In the genomic region with DNA sequence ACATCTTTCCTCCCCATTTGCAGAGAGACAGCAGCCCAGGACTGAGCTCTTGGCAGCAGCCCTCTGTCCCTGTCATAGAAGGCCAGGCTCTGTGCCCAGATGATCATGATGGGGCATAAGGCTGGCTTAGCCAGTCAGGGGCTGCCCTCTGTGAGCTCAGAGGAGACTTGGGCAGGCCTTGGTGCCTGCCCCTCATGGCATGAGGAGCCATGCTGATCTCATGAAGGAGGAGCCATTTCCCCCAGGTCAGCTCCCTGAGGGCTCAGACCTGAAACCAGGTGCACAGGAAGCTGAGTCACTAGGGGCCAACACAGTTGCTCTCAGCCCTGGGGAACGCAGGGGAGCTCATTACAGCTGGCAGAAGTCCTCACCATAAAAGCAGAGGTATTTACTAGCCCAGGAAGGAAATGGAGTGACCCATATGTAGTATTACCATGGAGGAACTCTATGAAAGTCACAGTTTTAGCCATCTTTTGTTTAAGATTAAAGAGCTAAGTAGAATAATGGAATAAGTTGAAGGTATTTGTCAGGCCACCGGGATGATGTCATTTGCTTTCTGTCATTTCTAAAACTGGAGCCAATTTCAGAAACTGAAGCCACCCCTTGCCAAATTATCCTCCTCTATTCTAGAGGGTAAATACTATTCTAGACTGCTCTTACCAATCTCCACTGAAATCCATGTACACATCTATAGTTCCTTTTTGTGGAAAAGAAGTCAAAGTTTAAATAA, we compare ENCODE assay signal across 8 cellular contexts.
DNase-seq lines count a peak whose midpoint lies in the region; ATAC-seq, FAIRE-seq and TF ChIP-seq lines count a peak whose summit lies in the region.

No MANE protein-coding gene starts in this region.

- no peak for TF ChIP-seq CTCF in kidney epithelial cell (IDR thresholded peaks at IDR 0.05; ENCODE audit: insufficient read depth, low read length, poor library complexity, severe bottlenecking)
- TF ChIP-seq CTCF in Peyer's patch (IDR thresholded peaks at IDR 0.05) = no peak

- H3K27ac ChIP-seq in Peyer's patch (no peak overlapping the region), small intestine (ENCODE audit: low read depth in 1 of 2, low read length in 1 of 2) (no peak overlapping the region)

- no peaks in the 10 kb centered on the region for H3K9me3 ChIP-seq in Peyer's patch
- no peaks in the 10 kb centered on the region for H3K9me3 ChIP-seq in small intestine (ENCODE audit: control insufficient read depth, low read depth)

- no peak for TF ChIP-seq POLR2A in Peyer's patch (IDR thresholded peaks at IDR 0.05)

- H3K36me3 ChIP-seq in kidney epithelial cell (ENCODE audit: control insufficient read depth, insufficient read depth, low read length) (no peaks in the 10 kb centered on the region), Peyer's patch (no peaks in the 10 kb centered on the region), small intestine (ENCODE audit: control insufficient read depth in 2 of 2, insufficient read depth in 2 of 2, low read length in 2 of 2) (no peaks in the 10 kb centered on the region)

- no peaks in the 10 kb centered on the region for H3K27me3 ChIP-seq in kidney epithelial cell (ENCODE audit: control insufficient read depth, insufficient read depth, low read length)
- no peaks in the 10 kb centered on the region for H3K27me3 ChIP-seq in Peyer's patch
- H3K27me3 ChIP-seq in small intestine (ENCODE audit: control insufficient read depth in 2 of 2, insufficient read depth in 2 of 2, low read length in 2 of 2) = no peaks in the 10 kb centered on the region

- H3K4me3 ChIP-seq in kidney epithelial cell (ENCODE audit: low read depth, low read length) = no peak overlapping the region
- no peak overlapping the region for H3K4me3 ChIP-seq in Peyer's patch
- no peak overlapping the region for H3K4me3 ChIP-seq in small intestine (ENCODE audit: low read depth in 1 of 2, low read length in 2 of 2)

- H3K4me1 ChIP-seq in Peyer's patch (peaks cover 0 to 3% (median 0%) of the 10 kb centered on the region in 4 donors), small intestine (ENCODE audit: control insufficient read depth in 2 of 2, insufficient read depth in 1 of 2, low read depth in 1 of 2, low read length in 1 of 2) (no peaks in the 10 kb centered on the region)

- WGBS in small intestine, 3 donors = 37 to 55% (median 40%) methylated on average over 2 of the region's 2 CpGs

- FAIRE-seq in small intestine (lab: Jason Lieb, UNC) = no peak

- ATAC-seq in GM18868 (IDR thresholded peaks at IDR 0.05; ENCODE audit: unreplicated experiment) = peak; percentile 86
- peak; percentile 89 for ATAC-seq in GM21717 (IDR thresholded peaks at IDR 0.05; ENCODE audit: unreplicated experiment)

- DNase-seq in HK-2 (ENCODE audit: unreplicated experiment) = peak; percentile 8
- peak; percentile 55 for DNase-seq in kidney epithelial cell (ENCODE audit: low read depth)
- DNase-seq in NCI-H446 (lab: John Stamatoyannopoulos, UW) = no peak
- no peak for DNase-seq in Peyer's patch
- DNase-seq in NCI-H82 (lab: John Stamatoyannopoulos, UW) = no peak
- no peak for DNase-seq in small intestine

Comparison
In these comparisons a context has a peak if more than half of its experiments do, and no peak if none do; other contexts are left out.
1. DNase-seq: peak in HK-2 (single experiment) and kidney epithelial cell (single experiment); none in NCI-H446 (0 of 2), Peyer's patch (0 of 3), NCI-H82 (single experiment) and small intestine (single experiment).